Comparison of ENCODE assay signal across 8 cellular contexts in the genomic region with DNA sequence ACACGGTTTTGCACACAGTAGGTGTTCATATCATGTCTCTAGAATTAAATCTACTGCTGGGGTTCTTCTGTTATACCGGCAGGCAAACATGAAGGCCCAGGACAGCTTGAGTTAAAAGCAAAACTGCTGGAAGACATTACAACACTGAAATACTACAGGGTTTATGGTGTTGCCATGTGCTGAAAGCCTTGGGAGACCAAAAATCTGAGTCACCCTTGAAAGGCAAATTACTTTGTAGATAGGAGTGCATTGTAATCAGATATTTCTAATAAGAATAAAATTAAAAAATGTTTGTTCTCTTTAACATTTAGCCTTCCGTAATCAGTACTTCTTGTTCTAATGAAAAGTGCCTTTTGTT.
DNase-seq lines count a peak whose midpoint lies in the region; ATAC-seq and TF ChIP-seq lines count a peak whose summit lies in the region.
"Had no signal": no experiment of that assay in that cellular context is flagged by ENCODE, and none has a peak within 500 bp of the region (broad histone marks: within the 10 kb centered on the region; RNA-seq: fewer than 3 reads in every experiment).

No MANE protein-coding gene starts in this region.

- intact Hi-C loops in body of pancreas (cut with DNase I) (no loop called here), right cardiac atrium (cut with DNase I) (no loop called here)

- H3K4me1 ChIP-seq in body of pancreas: peaks cover 14% of the 10 kb centered on the region
- peaks cover 3% of the 10 kb centered on the region for H3K4me1 ChIP-seq in right cardiac atrium (ENCODE audit: control insufficient read depth, insufficient read depth, low read length)
- peaks cover 10% of the 10 kb centered on the region for H3K4me1 ChIP-seq in thymus (ENCODE audit: control insufficient read depth, insufficient read depth, low read length)

- H3K27me3 ChIP-seq in body of pancreas: peaks cover 0 to 4% of the 10 kb centered on the region in 2 donors
- H3K27me3 ChIP-seq in right cardiac atrium (ENCODE audit: control insufficient read depth, insufficient read depth): no peaks in the 10 kb centered on the region
- H3K27me3 ChIP-seq in thymus (ENCODE audit: control insufficient read depth, insufficient read depth): no peaks in the 10 kb centered on the region

- H3K9me3 ChIP-seq in body of pancreas (no peaks in the 10 kb centered on the region), right cardiac atrium (ENCODE audit: control insufficient read depth, low read length) (no peaks in the 10 kb centered on the region), thymus (ENCODE audit: control insufficient read depth) (no peaks in the 10 kb centered on the region)

- DNase-seq in body of pancreas (no peak), right cardiac atrium (no peak), DMS153 treated with DMSO at 0.1 percent for 48 hours (lab: John Stamatoyannopoulos, UW; ENCODE audit: unreplicated experiment) (no peak)
- DNase-seq: activated CD4-positive, alpha-beta T cell treated with anti-CD3 and anti-CD28 coated beads, Interleukin-2, amount 50 U/mL, for 48 hours had no signal

- TF ChIP-seq CTCF in body of pancreas (IDR thresholded peaks at IDR 0.05): no peak

- peak overlapping the region in 2 of 4 donors; percentile 34 to 48 for H3K27ac ChIP-seq in body of pancreas
- H3K27ac ChIP-seq in right cardiac atrium (ENCODE audit: low read length): peak overlapping the region; percentile 79
- peak overlapping the region; percentile 36 for H3K27ac ChIP-seq in thymus (ENCODE audit: low read depth)

- ATAC-seq in HG02884 (IDR thresholded peaks at IDR 0.05; ENCODE audit: unreplicated experiment): peak; percentile 13
- ATAC-seq in body of pancreas: peak; percentile 83
- ATAC-seq in right cardiac atrium: peak; percentile 66 to 86
- ATAC-seq in HG03139 (IDR thresholded peaks at IDR 0.05; ENCODE audit: unreplicated experiment): no peak
- no peak for ATAC-seq in GM21423 (IDR thresholded peaks at IDR 0.05; ENCODE audit: unreplicated experiment)

- WGBS in body of pancreas, 2 donors: 49% methylated on average over 3 of the region's 3 CpGs
- 51% methylated on average over 3 of the region's 3 CpGs for WGBS in right cardiac atrium
- 57% methylated on average over 3 of the region's 3 CpGs for WGBS in thymus

- TF ChIP-seq POLR2A in body of pancreas (IDR thresholded peaks at IDR 0.05): no peak

- no peaks in the 10 kb centered on the region for H3K36me3 ChIP-seq in body of pancreas (replicated peaks in 1 of 2; ENCODE audit: insufficient read depth in 1 of 2, low read depth in 2 of 2)
- H3K36me3 ChIP-seq in thymus (ENCODE audit: control insufficient read depth, insufficient read depth): no peaks in the 10 kb centered on the region

- no peak overlapping the region for H3K4me3 ChIP-seq in body of pancreas
- no peak overlapping the region for H3K4me3 ChIP-seq in right cardiac atrium (ENCODE audit: low read length)
- H3K4me3 ChIP-seq in thymus (ENCODE audit: low read length): no peak overlapping the region

Comparison
In these comparisons a context has a peak if more than half of its experiments do, and no peak if none do; other contexts are left out.
1. ATAC-seq: peak in HG02884 (single experiment), body of pancreas (single experiment) and right cardiac atrium (2 of 2); none in HG03139 (single experiment) and GM21423 (single experiment).